29 cellular contexts compared by ENCODE assay signal in the genomic region with DNA sequence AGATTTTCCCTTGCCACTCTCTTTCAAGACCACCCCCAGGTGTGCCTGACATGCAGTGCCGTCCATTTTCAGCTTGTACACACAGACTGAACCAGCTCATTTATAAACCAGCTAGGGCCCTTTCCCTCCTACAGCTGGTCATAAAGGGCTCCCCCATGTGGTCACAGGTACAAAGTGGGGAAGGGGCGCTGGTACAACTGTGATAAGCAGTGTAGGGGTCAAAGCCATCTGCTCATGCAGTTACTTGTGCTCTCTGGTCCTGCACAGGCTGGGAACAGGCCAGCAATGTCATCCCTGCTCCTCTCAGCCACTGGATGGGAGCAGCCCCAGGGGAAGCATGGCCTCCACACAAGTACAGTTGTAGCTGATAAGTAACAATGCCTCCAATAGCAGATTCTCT. TPM values are rescaled to one million over a fixed set of nuclear protein-coding genes. Genes with fewer than 3 reads are reported as not detected.
DNase-seq lines count a peak whose midpoint lies in the region; ATAC-seq, FAIRE-seq and TF ChIP-seq lines count a peak whose summit lies in the region.
"Had no signal": no experiment of that assay in that cellular context is flagged by ENCODE, and none has a peak within 500 bp of the region (broad histone marks: within the 10 kb centered on the region; RNA-seq: fewer than 3 reads in every experiment).

No MANE protein-coding gene starts in this region.

- TF ChIP-seq POLR2A in H1 (IDR thresholded peaks at IDR 0.05; ENCODE audit: control extremely low read depth in 1 of 2, low read depth in 2 of 2, low read length in 2 of 2) (no peak), tibial nerve (IDR thresholded peaks at IDR 0.05) (no peak)

- H2BK20ac ChIP-seq in H1 (ENCODE audit: low read length), result no peak overlapping the region

- no peak overlapping the region for H3K18ac ChIP-seq in H1 (ENCODE audit: extremely low read depth, low read length)

- H3K23me2 ChIP-seq in H1 (ENCODE audit: low read depth, low read length), result no peaks in the 10 kb centered on the region

- no peak overlapping the region for H3K56ac ChIP-seq in H1 (replicated peaks; ENCODE audit: insufficient read length, low read depth, low read length)

- H3K9ac ChIP-seq in H1 (replicated peaks in 1 of 4; ENCODE audit: extremely low read depth in 1 of 4, low read depth in 3 of 4, low read length in 3 of 4), result no peak overlapping the region

- H3K4me3 ChIP-seq in GM06990 (replicated peaks; ENCODE audit: low read depth, low read length) (no peak overlapping the region), H1 (ENCODE audit: extremely low read depth in 1 of 4, insufficient read depth in 2 of 4, low read depth in 3 of 4, low read length in 4 of 4) (no peak overlapping the region), tibial nerve (no peak overlapping the region)
- H3K4me3 ChIP-seq: lower lobe of right lung, testis had no signal

- H2BK15ac ChIP-seq in H1 (ENCODE audit: low read length), result no peak overlapping the region

- no peaks in the 10 kb centered on the region for H3K79me2 ChIP-seq in H1 (ENCODE audit: control insufficient read depth in 1 of 2, insufficient read depth in 2 of 2, low read length in 2 of 2)

- no peak overlapping the region for H3K14ac ChIP-seq in H1 (ENCODE audit: insufficient read length)

- H2BK5ac ChIP-seq in H1 (ENCODE audit: low read depth, low read length), result no peak overlapping the region

- CTCF ChIA-PET in H1 (lab: Charles Lee; ENCODE audit: partially characterized antibody), result interaction anchor here (0.7 to 8.3 kb wide), 11 partner anchors 8 to 907 kb away, joined by 3 to 58 read pairs (median 3); no protein-coding TSS in a partner anchor

- no peak overlapping the region for H2AFZ ChIP-seq in H1 (ENCODE audit: low read length)

- H3K23ac ChIP-seq in H1 (ENCODE audit: insufficient read length), result no peak overlapping the region

- DNase-seq in GM06990 (ENCODE audit: extremely low read depth, insufficient read length) (no peak), NCI-H82 treated with DMSO at 0.1 percent for 48 hours (lab: John Stamatoyannopoulos, UW; ENCODE audit: unreplicated experiment) (peak; percentile 17), H1 (ENCODE audit: low read depth in 1 of 2, low spot score in 2 of 2) (peak in 1 of 2 experiments; percentile 48), NCI-H1417 (lab: John Stamatoyannopoulos, UW) (no peak), tibial nerve (ENCODE audit: low spot score in 2 of 2) (no peak), AG08395 (ENCODE audit: low spot score) (no peak)
- DNase-seq: activated CD4-positive, alpha-beta T cell treated with anti-CD3 and anti-CD28 coated beads, Interleukin-2, amount 10 ng/mL, durations not matched to agents 24 days and 14 days; anterior cingulate cortex; caudate nucleus; CD8-positive, alpha-beta T cell; DMS79 treated with DMSO at 0.1 percent for 48 hours; foreskin melanocyte; hypothalamus; kidney; lower lobe of right lung; NCI-H1417 treated with DMSO at 0.1 percent for 48 hours; SIG-M5; small intestine; stimulated activated CD4-positive, alpha-beta T cell treated with anti-CD3 and anti-CD28 coated beads, Interleukin-2, amount 100 ng/mL, for 48 hours; stimulated activated naive CD4-positive, alpha-beta T cell; T-helper 17 cell; testis had no signal

- H3K9me3 ChIP-seq in H1 (ENCODE audit: insufficient read depth in 2 of 2, low read depth in 1 of 2, low read length in 1 of 2) (no peaks in the 10 kb centered on the region), tibial nerve (no peaks in the 10 kb centered on the region)
- H3K9me3 ChIP-seq: lower lobe of right lung, neutrophil, testis had no signal

- ATAC-seq in GM19328 (IDR thresholded peaks at IDR 0.05; ENCODE audit: unreplicated experiment), result no peak
- ATAC-seq: CD8-positive, alpha-beta T cell; lower lobe of right lung; T-helper 17 cell had no signal

- 44% methylated on average over 1 of the region's 2 CpGs; no CpG with 5 or more reads in 1 of the 2 experiments for WGBS in H1 (ENCODE audit: extremely low coverage in 1 of 2, insufficient coverage in 1 of 2, insufficient read length in 1 of 2, insufficient replicate concordance in 2 of 2, low coverage in 1 of 2, low lambda C conversion rate in 2 of 2, missing lambda C conversion rate in 1 of 2), 2 experiments
- 36 to 38% methylated on average over 2 of the region's 2 CpGs for WGBS in tibial nerve, 2 donors

- TF ChIP-seq RAD21 in H1 (IDR thresholded peaks at IDR 0.05 in 1 of 2, conservative IDR thresholded peaks at IDR 0.05 in 1 of 2; ENCODE audit: low read depth in 2 of 2, low read length in 2 of 2), result peak; percentile 37 to 53; a peak in 3 of 4 replicates

- no peak for TF ChIP-seq EP300 in H1 (IDR thresholded peaks at IDR 0.05; ENCODE audit: borderline replicate concordance in 1 of 2, low read depth in 2 of 2, low read length in 2 of 2)
- no peak for TF ChIP-seq EP300 in tibial nerve (IDR thresholded peaks at IDR 0.05)

- no peak overlapping the region for H4K5ac ChIP-seq in H1 (ENCODE audit: insufficient read length, low read depth, low read length)

- no peak overlapping the region for H2BK120ac ChIP-seq in H1 (replicated peaks; ENCODE audit: low read depth, low read length)

- no peak overlapping the region for H4K8ac ChIP-seq in H1 (ENCODE audit: extremely low read depth, insufficient read depth, low read length)

- no peak overlapping the region for H2AK5ac ChIP-seq in H1 (ENCODE audit: low read depth, low read length)

- H2BK12ac ChIP-seq in H1 (ENCODE audit: low read depth, low read length), result no peak overlapping the region

- H3K4me1 ChIP-seq in H1 (replicated peaks in 1 of 4; ENCODE audit: control insufficient read depth in 3 of 4, insufficient read depth in 4 of 4, low read length in 3 of 4) (no peaks in the 10 kb centered on the region), tibial nerve (no peaks in the 10 kb centered on the region)
- H3K4me1 ChIP-seq: lower lobe of right lung, testis had no signal

- H3K27me3 ChIP-seq in GM06990 (replicated peaks; ENCODE audit: control insufficient read depth, insufficient read depth, low read length), result no peaks in the 10 kb centered on the region; the same call in 1 of the 2 replicates
- no peaks in the 10 kb centered on the region for H3K27me3 ChIP-seq in H1 (replicated peaks in 1 of 4; ENCODE audit: control insufficient read depth in 3 of 4, extremely low read depth in 1 of 4, insufficient read depth in 3 of 4, low read length in 3 of 4)
- no peaks in the 10 kb centered on the region for H3K27me3 ChIP-seq in tibial nerve
- H3K27me3 ChIP-seq: neutrophil, testis had no signal

- POLR2A ChIA-PET in H1 (lab: Charles Lee; ENCODE audit: partially characterized antibody), result interaction anchor here (0.6 kb wide), 1 partner anchor 1010 kb away, joined by 3 read pairs; no protein-coding TSS in a partner anchor

- no peak overlapping the region for H3K4me2 ChIP-seq in H1 (ENCODE audit: insufficient read depth in 1 of 2, low read depth in 2 of 2, low read length in 2 of 2)

- no peak for FAIRE-seq in H1 (lab: Jason Lieb, UNC)
- FAIRE-seq: kidney, small intestine had no signal

- no peak overlapping the region for H3K4ac ChIP-seq in H1 (replicated peaks; ENCODE audit: insufficient read length, low read depth, low read length)

- H4K20me1 ChIP-seq in H1 (replicated peaks in 1 of 2; ENCODE audit: control insufficient read depth in 1 of 2, insufficient read depth in 2 of 2, low read length in 2 of 2), result peaks cover 0 to 1% of the 10 kb centered on the region in 2 experiments

- H3K36me3 ChIP-seq in GM06990 (ENCODE audit: control insufficient read depth, insufficient read depth, low read length), result no peaks in the 10 kb centered on the region
- H3K36me3 ChIP-seq in H1 (ENCODE audit: control insufficient read depth in 2 of 4, insufficient read depth in 4 of 4, low read length in 3 of 4), result no peaks in the 10 kb centered on the region
- no peaks in the 10 kb centered on the region for H3K36me3 ChIP-seq in tibial nerve
- H3K36me3 ChIP-seq: lower lobe of right lung, neutrophil had no signal

- H3K79me1 ChIP-seq in H1 (ENCODE audit: low read depth, low read length), result no peaks in the 10 kb centered on the region

- H3K27ac ChIP-seq in 22Rv1, result no peak overlapping the region
- H3K27ac ChIP-seq in H1 (ENCODE audit: low read depth, low read length), result no peak overlapping the region
- H3K27ac ChIP-seq in tibial nerve, result no peak overlapping the region
- H3K27ac ChIP-seq: lower lobe of right lung, neutrophil, testis had no signal

- TF ChIP-seq CTCF in 22Rv1 (IDR thresholded peaks at IDR 0.05) (peak; percentile 20; the same call in 1 of the 2 replicates), GM06990 (IDR thresholded peaks at IDR 0.05; ENCODE audit: insufficient read depth, low read length, poor library complexity, severe bottlenecking) (peak; percentile 23), H1 (IDR thresholded peaks at IDR 0.05; ENCODE audit: control extremely low read depth in 1 of 3, insufficient read depth in 1 of 3, low read depth in 1 of 3, low read length in 3 of 3) (peak; percentile 38 to 60 (median 59)), tibial nerve (IDR thresholded peaks at IDR 0.05) (no peak)

- H4K91ac ChIP-seq in H1 (replicated peaks; ENCODE audit: insufficient read length, low read length), result no peak overlapping the region

RNA-seq across cellular contexts. Expression of gene GABRQ, which starts 20.6 kb away (rescaled TPM):
- 8.6 and 9.6 TPM in 2 replicates for total RNA-seq in H1 (2021; fragmentation: NEBNext Ultra II Directional; extraction: Animal tissue kit (Norgen Biotek cat#: 25700))
- 6.2 and 6.3 TPM in 2 replicates for polyA plus RNA-seq in H1 (2011; rRNA removed)
- 5.7 TPM for polyA plus RNA-seq in H1 (2011; cell fraction: cytosol; rRNA removed)
- polyA plus RNA-seq in H1 (2011; cell fraction: nucleus; rRNA removed), result 7.2 TPM
- 4.6 to 6.6 TPM (median 5.3 TPM) in 4 replicates for polyA plus RNA-seq in H1 (2012, experiment 1 of 2)
- polyA plus RNA-seq in H1 (2012, experiment 2 of 2), result 1.6 TPM
- 6.0 TPM for polyA plus RNA-seq in H1 (2013, experiment 1 of 2)
- polyA plus RNA-seq in H1 (2013, experiment 2 of 2), result 7.2 TPM
- 16.5 and 17.5 TPM in 2 replicates for polyA minus RNA-seq in H1 (2011; rRNA and poly(A)+ RNA removed)
- 6.6 TPM for polyA minus RNA-seq in H1 (2011; cell fraction: cytosol; rRNA and poly(A)+ RNA removed)
- polyA minus RNA-seq in H1 (2011; cell fraction: nucleus; rRNA and poly(A)+ RNA removed), result 13.9 TPM
- 1 to 10 TPM in 2 of 4 donors, under 1 TPM in 2; 0.90 to 2.3 (median 1.4) TPM for total RNA-seq in tibial nerve
- total RNA-seq: activated CD4-positive, alpha-beta T cell treated with anti-CD3 and anti-CD28 coated beads, Interleukin-2, amount 10 ng/mL, durations not matched to agents 24 days and 14 days; CD8-positive, alpha-beta T cell; LHCN-M2; lower lobe of right lung; pulmonary artery endothelial cell; T-helper 17 cell had no signal

RNA-seq across cellular contexts. Expression of gene MAGEA3, which starts 40.3 kb away (rescaled TPM):
- not detected in 2 replicates for total RNA-seq in H1 (2021; fragmentation: NEBNext Ultra II Directional; extraction: Animal tissue kit (Norgen Biotek cat#: 25700))
- polyA plus RNA-seq in H1 (2011; rRNA removed), result 0.06 TPM in 1 of 2 replicates, not detected in the other
- polyA plus RNA-seq in H1 (2011; cell fraction: cytosol; rRNA removed), result 0.05 TPM
- polyA plus RNA-seq in H1 (2011; cell fraction: nucleus; rRNA removed), result not detected
- not detected in 4 replicates for polyA plus RNA-seq in H1 (2012, experiment 1 of 2)
- polyA plus RNA-seq in H1 (2012, experiment 2 of 2), result 0.12 TPM
- not detected for polyA plus RNA-seq in H1 (2013, experiment 1 of 2)
- not detected for polyA plus RNA-seq in H1 (2013, experiment 2 of 2)
- not detected in 2 replicates for polyA minus RNA-seq in H1 (2011; rRNA and poly(A)+ RNA removed)
- polyA minus RNA-seq in H1 (2011; cell fraction: cytosol; rRNA and poly(A)+ RNA removed), result 1.4 TPM
- not detected for polyA minus RNA-seq in H1 (2011; cell fraction: nucleus; rRNA and poly(A)+ RNA removed)
- not detected for total RNA-seq in tibial nerve
- total RNA-seq: activated CD4-positive, alpha-beta T cell treated with anti-CD3 and anti-CD28 coated beads, Interleukin-2, amount 10 ng/mL, durations not matched to agents 24 days and 14 days; CD8-positive, alpha-beta T cell; epithelial cell of proximal tubule; kidney; LHCN-M2; lower lobe of right lung; mucosa of gallbladder; pulmonary artery endothelial cell; T-helper 17 cell had no signal
- polyA plus RNA-seq: small intestine had no signal

RNA-seq across cellular contexts. Expression of gene CSAG2, which starts 50.8 kb away (rescaled TPM):
- total RNA-seq in H1 (2021; fragmentation: NEBNext Ultra II Directional; extraction: Animal tissue kit (Norgen Biotek cat#: 25700)), result not detected in 2 replicates
- polyA plus RNA-seq in H1 (2011; rRNA removed), result 0.17 and 0.39 TPM in 2 replicates
- polyA plus RNA-seq in H1 (2011; cell fraction: cytosol; rRNA removed), result not detected
- polyA plus RNA-seq in H1 (2011; cell fraction: nucleus; rRNA removed), result 0.31 TPM
- not detected in 4 replicates for polyA plus RNA-seq in H1 (2012, experiment 1 of 2)
- polyA plus RNA-seq in H1 (2012, experiment 2 of 2), result 0.37 TPM
- not detected for polyA plus RNA-seq in H1 (2013, experiment 1 of 2)
- polyA plus RNA-seq in H1 (2013, experiment 2 of 2), result not detected
- not detected in 2 replicates for polyA minus RNA-seq in H1 (2011; rRNA and poly(A)+ RNA removed)
- polyA minus RNA-seq in H1 (2011; cell fraction: cytosol; rRNA and poly(A)+ RNA removed), result not detected
- polyA minus RNA-seq in H1 (2011; cell fraction: nucleus; rRNA and poly(A)+ RNA removed), result not detected
- total RNA-seq in tibial nerve, result not detected
- total RNA-seq: activated CD4-positive, alpha-beta T cell treated with anti-CD3 and anti-CD28 coated beads, Interleukin-2, amount 10 ng/mL, durations not matched to agents 24 days and 14 days; CD8-positive, alpha-beta T cell; epithelial cell of proximal tubule; kidney; LHCN-M2; lower lobe of right lung; mucosa of gallbladder; pulmonary artery endothelial cell; T-helper 17 cell had no signal
- polyA plus RNA-seq: small intestine had no signal

RNA-seq across cellular contexts. Expression of gene MAGEA2B, which starts 56.1 kb away (rescaled TPM):
- 0.29 TPM in 1 of 2 replicates, not detected in the other for total RNA-seq in H1 (2021; fragmentation: NEBNext Ultra II Directional; extraction: Animal tissue kit (Norgen Biotek cat#: 25700))
- 1.3 and 1.6 TPM in 2 replicates for polyA plus RNA-seq in H1 (2011; rRNA removed)
- polyA plus RNA-seq in H1 (2011; cell fraction: cytosol; rRNA removed), result 1.6 TPM
- polyA plus RNA-seq in H1 (2011; cell fraction: nucleus; rRNA removed), result 1.7 TPM
- 0.66 to 1.8 TPM (median 0.90 TPM) in 3 of 4 replicates, not detected in the other for polyA plus RNA-seq in H1 (2012, experiment 1 of 2)
- 1.0 TPM for polyA plus RNA-seq in H1 (2012, experiment 2 of 2)
- polyA plus RNA-seq in H1 (2013, experiment 1 of 2), result not detected
- 0.17 TPM for polyA plus RNA-seq in H1 (2013, experiment 2 of 2)
- 0.28 TPM in 1 of 2 replicates, not detected in the other for polyA minus RNA-seq in H1 (2011; rRNA and poly(A)+ RNA removed)
- polyA minus RNA-seq in H1 (2011; cell fraction: cytosol; rRNA and poly(A)+ RNA removed), result not detected
- polyA minus RNA-seq in H1 (2011; cell fraction: nucleus; rRNA and poly(A)+ RNA removed), result 1.00 TPM
- total RNA-seq in tibial nerve, result not detected
- total RNA-seq: activated CD4-positive, alpha-beta T cell treated with anti-CD3 and anti-CD28 coated beads, Interleukin-2, amount 10 ng/mL, durations not matched to agents 24 days and 14 days; CD8-positive, alpha-beta T cell; epithelial cell of proximal tubule; kidney; LHCN-M2; lower lobe of right lung; mucosa of gallbladder; pulmonary artery endothelial cell; T-helper 17 cell had no signal
- polyA plus RNA-seq: small intestine had no signal

Comparison
In these comparisons a context has a peak if more than half of its experiments do, and no peak if none do; other contexts are left out.
1. CTCF ChIP-seq: peak in 22Rv1 (single experiment), GM06990 (single experiment) and H1 (3 of 3); none in tibial nerve (0 of 5).